In genomic region chr2:121303531-121304263, GRCh38 we compare ENCODE assay signal across 14 cellular contexts. TPM values are rescaled to one million over a fixed set of nuclear protein-coding genes. Genes with fewer than 3 reads are reported as not detected.
DNase-seq lines count a peak whose midpoint lies in the region; ATAC-seq lines count a peak whose summit lies in the region.
"Had no signal": no experiment of that assay in that cellular context is flagged by ENCODE, and none has a peak within 500 bp of the region (broad histone marks: within the 10 kb centered on the region; RNA-seq: fewer than 3 reads in every experiment).

No MANE protein-coding gene starts in this region.

- DNase-seq in cardiac septum (ENCODE audit: low spot score), result peak; percentile 10
- no peak for DNase-seq in left ventricle myocardium superior
- DNase-seq in ecto neural progenitor cell (ENCODE audit: low spot score), result peak; percentile 24
- DNase-seq in mesenteric fat pad (ENCODE audit: low spot score), result peak; percentile 49
- peak; percentile 12 for DNase-seq in ureter (ENCODE audit: low spot score)
- DNase-seq in 8988T, result no peak
- no peak for DNase-seq in amygdala (lab: John Stamatoyannopoulos, UW)
- DNase-seq in stimulated activated CD4-positive, alpha-beta T cell treated with anti-CD3 and anti-CD28 coated beads, Interleukin-4, amount 100 ng/mL, for 24 hours, result no peak
- DNase-seq: DND-41, NCI-H1092, NCI-H2081 treated with DMSO at 0.1 percent for 48 hours, NCI-H2227 treated with DMSO at 0.1 percent for 48 hours, NCI-H524 had no signal

- intact Hi-C loops in cardiac septum (cut with DNase I), result no loop called here
- intact Hi-C loops in left ventricle myocardium superior (cut with micrococcal nuclease), result no loop called here

- ATAC-seq in left ventricle myocardium superior, result no peak
- ATAC-seq: A549 had no signal

RNA-seq across cellular contexts. Expression of gene TFCP2L1, which starts 18.7 kb away (rescaled TPM):
- total RNA-seq in cardiac septum (0.03 TPM), left ventricle myocardium superior (0.17 TPM), mesenteric fat pad (3.1 TPM), ureter (15.7 TPM)

Comparison
In these comparisons a context has a peak if more than half of its experiments do, and no peak if none do; other contexts are left out.
1. DNase-seq: peak in cardiac septum (single experiment), ecto neural progenitor cell (single experiment), mesenteric fat pad (single experiment) and ureter (single experiment); none in left ventricle myocardium superior (single experiment), 8988T (single experiment), amygdala (0 of 56) and stimulated activated CD4-positive, alpha-beta T cell treated with anti-CD3 and anti-CD28 coated beads, Interleukin-4, amount 100 ng/mL, for 24 hours (single experiment).